ENCODE assay signal across 16 cellular contexts in genomic region chr12:117028254-117028653, GRCh38.
DNase-seq lines count a peak whose midpoint lies in the region; ATAC-seq and TF ChIP-seq lines count a peak whose summit lies in the region.
"Had no signal": no experiment of that assay in that cellular context is flagged by ENCODE, and none has a peak within 500 bp of the region (broad histone marks: within the 10 kb centered on the region; RNA-seq: fewer than 3 reads in every experiment).

No MANE protein-coding gene starts in this region.

- ATAC-seq in left ventricle myocardium superior (no peak), body of pancreas (no peak)
- ATAC-seq: HCT116 had no signal

- peak overlapping the region; percentile 19 for H3K27ac Mint-ChIP-seq in nephron progenitor cell

- no peak overlapping the region for H3K4me3 Mint-ChIP-seq in nephron progenitor cell

- peaks cover 55% of the 10 kb centered on the region for H3K4me1 Mint-ChIP-seq in nephron progenitor cell

- DNase-seq in left ventricle myocardium inferior: no peak
- DNase-seq in left ventricle myocardium superior: no peak
- peak in 3 of 4 donors; percentile 2 to 56 (median 53) for DNase-seq in body of pancreas
- no peak for DNase-seq in nephron progenitor cell
- no peak for DNase-seq in T-helper 2 cell
- no peak for DNase-seq in foreskin fibroblast
- DNase-seq in dermis blood vessel endothelial cell: no peak
- DNase-seq: GDM1, GM23248, KBM-7, NCI-H1436, NCI-H2081, NCI-H510A treated with DMSO at 0.1 percent for 48 hours, Right ventricle myocardium superior had no signal

- no peaks in the 10 kb centered on the region for H3K9me3 Mint-ChIP-seq in nephron progenitor cell

- 44 to 54% methylated on average over 14 of the region's 14 CpGs for WGBS in body of pancreas, 2 donors

- H3K9me3 ChIP-seq in left ventricle myocardium inferior (replicated peaks): no peaks in the 10 kb centered on the region
- H3K9me3 ChIP-seq in body of pancreas: no peaks in the 10 kb centered on the region

- H3K27me3 ChIP-seq in left ventricle myocardium inferior (ENCODE audit: low read depth) (no peaks in the 10 kb centered on the region), body of pancreas (no peaks in the 10 kb centered on the region)

- H3K4me1 ChIP-seq in left ventricle myocardium inferior (peaks cover 64% of the 10 kb centered on the region), body of pancreas (peaks cover 63% of the 10 kb centered on the region)

- peaks cover 2% of the 10 kb centered on the region for H3K27me3 Mint-ChIP-seq in nephron progenitor cell (ENCODE audit: low read depth, poor library complexity)

- H3K36me3 ChIP-seq in left ventricle myocardium inferior (peaks cover 38% of the 10 kb centered on the region), body of pancreas (replicated peaks in 1 of 2; ENCODE audit: insufficient read depth in 1 of 2, low read depth in 2 of 2) (peaks cover 0 to 10% of the 10 kb centered on the region in 2 donors)

- peaks cover 27% of the 10 kb centered on the region for H3K36me3 Mint-ChIP-seq in nephron progenitor cell (ENCODE audit: low read depth)

- H3K4me3 ChIP-seq in left ventricle myocardium inferior (peak overlapping the region; percentile 1), body of pancreas (no peak overlapping the region), foreskin fibroblast (ENCODE audit: low read depth in 1 of 2, low read length in 2 of 2) (no peak overlapping the region)
- H3K4me3 ChIP-seq: GM23248 had no signal

- TF ChIP-seq CTCF in left ventricle myocardium inferior (IDR thresholded peaks at IDR 0.05; ENCODE audit: borderline replicate concordance) (no peak), body of pancreas (IDR thresholded peaks at IDR 0.05) (no peak), nephron progenitor cell (IDR thresholded peaks at IDR 0.05) (no peak), foreskin fibroblast (IDR thresholded peaks at IDR 0.05; ENCODE audit: low read depth, low read length) (no peak)

- peak overlapping the region; percentile 72 for H3K27ac ChIP-seq in left ventricle myocardium inferior (replicated peaks)
- H3K27ac ChIP-seq in body of pancreas: peak overlapping the region in 2 of 4 donors; percentile 4 to 8
- H3K27ac ChIP-seq: C4-2B, GM23248 had no signal

- intact Hi-C loops in left ventricle myocardium inferior (cut with micrococcal nuclease): loop anchor here (10.0 kb wide), 2 partner anchors 87 to 117 kb away; no protein-coding TSS in a partner anchor
- intact Hi-C loops in left ventricle myocardium superior (cut with micrococcal nuclease): loop anchor here (5.0 to 10.0 kb wide), 2 partner anchors 89 to 127 kb away; no protein-coding TSS in a partner anchor
- intact Hi-C loops in body of pancreas (cut with DNase I): loop anchor here (5.0 kb wide), 1 partner anchor 89 kb away; no protein-coding TSS in a partner anchor

- TF ChIP-seq POLR2A in body of pancreas (IDR thresholded peaks at IDR 0.05): no peak

Comparison
In these comparisons a context has a peak if more than half of its experiments do, and no peak if none do; other contexts are left out.
1. DNase-seq: peak in body of pancreas (3 of 4); none in left ventricle myocardium inferior (single experiment), left ventricle myocardium superior (single experiment), nephron progenitor cell (single experiment), T-helper 2 cell (0 of 5), foreskin fibroblast (0 of 2) and dermis blood vessel endothelial cell (single experiment).